ENCODE assay signal across 2 cellular contexts in genomic region chr21:34131586-34131985, GRCh38.
TF ChIP-seq lines count a peak whose summit lies in the region.

No MANE protein-coding gene starts in this region.

TF ChIP-seq in SK-N-SH, 30 proteins besides CTCF, POLR2A, EP300 and RAD21:
- TF ChIP-seq ZBTB33 (IDR thresholded peaks at IDR 0.05; ENCODE audit: borderline replicate concordance, low read depth) (no peak), SIN3A (IDR thresholded peaks at IDR 0.05; ENCODE audit: borderline replicate concordance, low read depth, low read length) (no peak), TCF12 (IDR thresholded peaks at IDR 0.05) (no peak), ELF1 (IDR thresholded peaks at IDR 0.05) (no peak), FOSL2 (IDR thresholded peaks at IDR 0.05; ENCODE audit: borderline replicate concordance, low read depth) (no peak), MXI1 (IDR thresholded peaks at IDR 0.05; ENCODE audit: low read depth, low read length) (no peak), POLR2AphosphoS5 (IDR thresholded peaks at IDR 0.05; ENCODE audit: low read depth, low read length) (no peak), FOXJ3 (CRISPR knock-in tag; IDR thresholded peaks at IDR 0.05) (no peak), MEF2A (IDR thresholded peaks at IDR 0.05; ENCODE audit: borderline replicate concordance, low read depth) (no peak), EZH2phosphoT487 (IDR thresholded peaks at IDR 0.05; ENCODE audit: borderline replicate concordance, low read depth) (no peak), PBX3 (IDR thresholded peaks at IDR 0.05) (no peak), TEAD4 (IDR thresholded peaks at IDR 0.05; ENCODE audit: borderline replicate concordance, insufficient read depth) (no peak)

TF ChIP-seq in SK-N-SH treated with all-trans-retinoic acid at 6 μM for 48 hours, 23 proteins besides CTCF, POLR2A, EP300 and RAD21 (continued from another document):
- TF ChIP-seq TSHZ2 (CRISPR knock-in tag; IDR thresholded peaks at IDR 0.05) = no peak
- TF ChIP-seq ZC3H10 (CRISPR knock-in tag; IDR thresholded peaks at IDR 0.05) = no peak
- TF ChIP-seq ISL1 (CRISPR knock-in tag; IDR thresholded peaks at IDR 0.05) = no peak
- no peak for TF ChIP-seq ESRRG (CRISPR knock-in tag; IDR thresholded peaks at IDR 0.05)
- no peak for TF ChIP-seq TOX (CRISPR knock-in tag; IDR thresholded peaks at IDR 0.05; ENCODE audit: borderline replicate concordance)
- no peak for TF ChIP-seq OSR1 (CRISPR knock-in tag; IDR thresholded peaks at IDR 0.05)
- TF ChIP-seq CREB5 (CRISPR knock-in tag; IDR thresholded peaks at IDR 0.05; ENCODE audit: low read depth) = no peak
- TF ChIP-seq PPARA (CRISPR knock-in tag; IDR thresholded peaks at IDR 0.05; ENCODE audit: borderline replicate concordance) = no peak
- TF ChIP-seq PATZ1 (CRISPR knock-in tag; IDR thresholded peaks at IDR 0.05; ENCODE audit: borderline replicate concordance) = no peak
- TF ChIP-seq SNAI2 (CRISPR knock-in tag; IDR thresholded peaks at IDR 0.05) = no peak
- TF ChIP-seq RARB (CRISPR knock-in tag; IDR thresholded peaks at IDR 0.05) = no peak
- no peak for TF ChIP-seq CSRNP3 (CRISPR knock-in tag; IDR thresholded peaks at IDR 0.05)
- no peak for TF ChIP-seq CSDC2 (CRISPR knock-in tag; IDR thresholded peaks at IDR 0.05)
- TF ChIP-seq ZFP3 (CRISPR knock-in tag; IDR thresholded peaks at IDR 0.05) = no peak
- TF ChIP-seq BACH2 (CRISPR knock-in tag; IDR thresholded peaks at IDR 0.05; ENCODE audit: borderline replicate concordance) = no peak
- no peak for TF ChIP-seq ZFP30 (CRISPR knock-in tag; IDR thresholded peaks at IDR 0.05)
- TF ChIP-seq ARNTL (CRISPR knock-in tag; IDR thresholded peaks at IDR 0.05; ENCODE audit: borderline replicate concordance, low read depth) = no peak
- no peak for TF ChIP-seq ZNF8 (CRISPR knock-in tag; IDR thresholded peaks at IDR 0.05)
